11 cellular contexts compared by ENCODE assay signal in genomic region chr6:108116781-108117426, GRCh38. TPM values are rescaled to one million over a fixed set of nuclear protein-coding genes. Genes with fewer than 3 reads are reported as not detected.
DNase-seq lines count a peak whose midpoint lies in the region; ATAC-seq, FAIRE-seq and TF ChIP-seq lines count a peak whose summit lies in the region.
"Had no signal": no experiment of that assay in that cellular context is flagged by ENCODE, and none has a peak within 500 bp of the region (broad histone marks: within the 10 kb centered on the region; RNA-seq: fewer than 3 reads in every experiment).

No MANE protein-coding gene starts in this region.

- peaks cover 0 to 5% (median 1%) of the 10 kb centered on the region in 11 donors for H3K9me3 Mint-ChIP-seq in naive thymus-derived CD4-positive, alpha-beta T cell

- H3K36me3 Mint-ChIP-seq in naive thymus-derived CD4-positive, alpha-beta T cell: peaks cover 0 to 5% (median 2%) of the 10 kb centered on the region in 5 donors

- H3K79me2 ChIP-seq in GM23248 (ENCODE audit: insufficient read depth) (no peaks in the 10 kb centered on the region), GM12878 (ENCODE audit: control insufficient read depth, insufficient read depth, low read length) (no peaks in the 10 kb centered on the region)

- H3K27me3 Mint-ChIP-seq in naive thymus-derived CD4-positive, alpha-beta T cell: peaks cover 79 to 94% (median 86%) of the 10 kb centered on the region in 5 donors

- H3K36me3 ChIP-seq in A673 (ENCODE audit: insufficient read depth, low read length, poor library complexity, severe bottlenecking) (no peaks in the 10 kb centered on the region), GM23248 (ENCODE audit: low read depth) (no peaks in the 10 kb centered on the region), GM12878 (ENCODE audit: control insufficient read depth in 2 of 2, insufficient read depth in 2 of 2, low read length in 1 of 2) (no peaks in the 10 kb centered on the region), testis (ENCODE audit: low read depth, missing control alignments) (no peaks in the 10 kb centered on the region)
- no peaks in the 10 kb centered on the region for H3K36me3 ChIP-seq in naive thymus-derived CD4-positive, alpha-beta T cell (ENCODE audit: control insufficient read depth in 2 of 3, insufficient read depth in 3 of 3, low read length in 3 of 3)

- POLR2A ChIA-PET in A673 (lab: Charles Lee; ENCODE audit: low non-redundant PET): no interaction called here
- POLR2A ChIA-PET in GM12878 (lab: Charles Lee): interaction anchor here (0.6 kb wide), 1 partner anchor 1297 kb away, joined by 4 read pairs; no protein-coding TSS in a partner anchor
- POLR2A ChIA-PET in naive thymus-derived CD4-positive, alpha-beta T cell (lab: Charles Lee): no interaction called here

- in situ Hi-C loops in GM23248 (cut with MboI): loop anchor here (10.0 to 25.0 kb wide), 3 partner anchors 378 to 945 kb away; no protein-coding TSS in a partner anchor
- in situ Hi-C loops in GM12878 (cut with MboI): loop anchor here (5.0 to 10.0 kb wide), 2 partner anchors 375 to 408 kb away; no protein-coding TSS in a partner anchor
- in situ Hi-C loops in ACHN (cut with HindIII; ENCODE audit: low pct_ligation_motif_present, low pct_unique_long_range_greater_than_20kb, low sequenced_read_pairs): no loop called here

- TF ChIP-seq POLR2A in GM12878 (IDR thresholded peaks at IDR 0.05; ENCODE audit: low read depth, low read length) (no peak), testis (IDR thresholded peaks at IDR 0.05) (no peak)

- SMC1A ChIA-PET in GM12878 (lab: Charles Lee; ENCODE audit: uncharacterized antibody, unreplicated experiment): no interaction called here

- peak overlapping the region in 1 of 9 donors; percentile 15 for H3K27ac Mint-ChIP-seq in naive thymus-derived CD4-positive, alpha-beta T cell

- TF ChIP-seq RAD21 in GM12878 (IDR thresholded peaks at IDR 0.05; ENCODE audit: insufficient read depth, low read depth, low read length): no peak

- no peak overlapping the region for H3K9ac ChIP-seq in GM23248
- H3K9ac ChIP-seq in GM12878 (ENCODE audit: control insufficient read depth, insufficient read depth, low read length): no peak overlapping the region

- H3K9me2 ChIP-seq in GM23248 (ENCODE audit: insufficient read depth): no peaks in the 10 kb centered on the region

- H4K20me1 ChIP-seq in GM23248 (ENCODE audit: insufficient read depth) (no peaks in the 10 kb centered on the region), GM12878 (ENCODE audit: control insufficient read depth, insufficient read depth) (no peaks in the 10 kb centered on the region)

- ATAC-seq in GM12878: no peak
- no peak for ATAC-seq in naive thymus-derived CD4-positive, alpha-beta T cell

- H3K4me3 ChIP-seq in A673 (ENCODE audit: low read depth, low read length, poor library complexity, severe bottlenecking) (peak overlapping the region; percentile 47), GM23248 (no peak overlapping the region), GM12878 (no peak overlapping the region), testis (no peak overlapping the region)
- H3K4me3 ChIP-seq in naive thymus-derived CD4-positive, alpha-beta T cell (ENCODE audit: low read length): peak overlapping the region; percentile 49

- peak overlapping the region; percentile 74 for H3K4me2 ChIP-seq in GM23248 (ENCODE audit: unreplicated experiment)
- H3K4me2 ChIP-seq in GM12878 (ENCODE audit: control insufficient read depth, insufficient read depth): peak overlapping the region; percentile 92; the same call in 1 of the 2 replicates

- H3K9me3 ChIP-seq in A673 (ENCODE audit: low read depth, low read length, poor library complexity, severe bottlenecking): no peaks in the 10 kb centered on the region
- H3K9me3 ChIP-seq in GM23248 (ENCODE audit: low read depth): no peaks in the 10 kb centered on the region
- H3K9me3 ChIP-seq in GM12878 (replicated peaks; ENCODE audit: control insufficient read depth, insufficient read depth, low read length): no peaks in the 10 kb centered on the region
- no peaks in the 10 kb centered on the region for H3K9me3 ChIP-seq in naive thymus-derived CD4-positive, alpha-beta T cell (ENCODE audit: control insufficient read depth in 2 of 3, low read length in 3 of 3)
- no peaks in the 10 kb centered on the region for H3K9me3 ChIP-seq in testis

- no peak for FAIRE-seq in GM12878 (lab: Jason Lieb, UNC)

- peaks cover 29% of the 10 kb centered on the region for H3K4me1 ChIP-seq in A673 (ENCODE audit: insufficient read depth, low read length, poor library complexity, severe bottlenecking)
- H3K4me1 ChIP-seq in GM23248 (ENCODE audit: insufficient read depth): no peaks in the 10 kb centered on the region
- peaks cover 4% of the 10 kb centered on the region; the same call in 1 of the 2 replicates for H3K4me1 ChIP-seq in GM12878 (ENCODE audit: control insufficient read depth, insufficient read depth, low read length)
- H3K4me1 ChIP-seq in naive thymus-derived CD4-positive, alpha-beta T cell (ENCODE audit: control insufficient read depth in 2 of 2, insufficient read depth in 2 of 2, low read length in 2 of 2): peaks cover 17 to 40% of the 10 kb centered on the region in 2 donors
- peaks cover 40% of the 10 kb centered on the region for H3K4me1 ChIP-seq in testis

- TF ChIP-seq EP300 in GM12878 (IDR thresholded peaks at IDR 0.05; ENCODE audit: borderline replicate concordance in 1 of 2, control insufficient read depth in 1 of 2, low read depth in 2 of 2, low read length in 2 of 2): no peak

- CTCF ChIA-PET in A673 (lab: Charles Lee) (no interaction called here), GM12878 (lab: Yijun Ruan, JAX) (interaction anchor here (0.6 to 1.1 kb wide), 3 partner anchors 372 to 376 kb away, joined by 3 to 5 read pairs (median 3); no protein-coding TSS in a partner anchor)
- CTCF ChIA-PET in naive thymus-derived CD4-positive, alpha-beta T cell (lab: Charles Lee): no interaction called here

- BruUV-seq in A673 (replicated peaks; lab: Mats Ljungman, UMichigan): no TSS peak
- no TSS peak for BruUV-seq in GM12878 (replicated peaks; lab: Mats Ljungman, UMichigan)

- peak overlapping the region; percentile 71 for H2AFZ ChIP-seq in GM23248
- H2AFZ ChIP-seq in GM12878 (ENCODE audit: control insufficient read depth, low read depth, low read length): no peak overlapping the region

- peaks cover 88% of the 10 kb centered on the region for H3K27me3 ChIP-seq in A673 (replicated peaks; ENCODE audit: insufficient read depth, low read depth, low read length, poor library complexity)
- H3K27me3 ChIP-seq in GM23248 (replicated peaks; ENCODE audit: insufficient read depth): peaks cover 77% of the 10 kb centered on the region
- H3K27me3 ChIP-seq in GM12878 (replicated peaks in 1 of 2; ENCODE audit: control insufficient read depth in 2 of 2, insufficient read depth in 2 of 2, low read length in 1 of 2): peaks cover 32 to 50% of the 10 kb centered on the region in 2 experiments
- H3K27me3 ChIP-seq in naive thymus-derived CD4-positive, alpha-beta T cell (ENCODE audit: control insufficient read depth in 2 of 2, insufficient read depth in 2 of 2, low read length in 2 of 2): peaks cover 12 to 30% of the 10 kb centered on the region in 2 donors
- H3K27me3 ChIP-seq in testis: no peaks in the 10 kb centered on the region

- RAD21 ChIA-PET in GM12878 (lab: Charles Lee; ENCODE audit: unreplicated experiment): no interaction called here

- H3K4me3 Mint-ChIP-seq in naive thymus-derived CD4-positive, alpha-beta T cell: peak overlapping the region; percentile 82 to 99 (median 88)

- 4 to 7% methylated on average over 41 to 43 of the region's 43 CpGs for WGBS in GM23248 (ENCODE audit: low coverage in 1 of 2, low lambda C conversion rate in 2 of 2, missing lambda C conversion rate in 2 of 2), 2 experiments
- WGBS in GM12878 (ENCODE audit: insufficient coverage, insufficient replicate concordance, low lambda C conversion rate, missing lambda C conversion rate): 21% methylated on average over 41 of the region's 43 CpGs
- WGBS in testis, 2 donors: 19 to 26% methylated on average over 27 to 43 of the region's 43 CpGs

- DNase-seq in A673 (ENCODE audit: low spot score): no peak
- no peak for DNase-seq in GM23248
- no peak for DNase-seq in GM12878 (ENCODE audit: low read depth, low spot score)
- peak in 2 of 9 donors; percentile 8 to 27 for DNase-seq in naive thymus-derived CD4-positive, alpha-beta T cell
- DNase-seq in ACHN: no peak
- no peak for DNase-seq in kidney glomerular epithelial cell (lab: John Stamatoyannopoulos, UW)
- no peak for DNase-seq in central memory CD4-positive, alpha-beta T cell
- DNase-seq in testis: no peak
- DNase-seq: DMS79, MV-4-11 had no signal

- peaks cover 34 to 57% (median 49%) of the 10 kb centered on the region in 7 donors for H3K4me1 Mint-ChIP-seq in naive thymus-derived CD4-positive, alpha-beta T cell

- H3F3A ChIP-seq in GM23248 (ENCODE audit: insufficient read depth): no peaks in the 10 kb centered on the region

- no peak for TF ChIP-seq CTCF in A673 (conservative IDR thresholded peaks at IDR 0.05; ENCODE audit: low read depth, low read length)
- no peak for TF ChIP-seq CTCF in GM12878 (IDR thresholded peaks at IDR 0.05 in 2 of 3, conservative IDR thresholded peaks at IDR 0.05 in 1 of 3; ENCODE audit: control insufficient read depth in 2 of 3, extremely low read depth in 1 of 3, insufficient read depth in 1 of 3, low read depth in 3 of 3, low read length in 3 of 3)
- no peak for TF ChIP-seq CTCF in testis (IDR thresholded peaks at IDR 0.05)

- intact Hi-C loops in A673 (cut with micrococcal nuclease; ENCODE audit: unreplicated experiment) (loop anchor here (5.0 to 10.0 kb wide), 2 partner anchors 145 to 958 kb away; partner anchors contain the start of gene SNX3), GM12878 (cut with micrococcal nuclease; ENCODE audit: unreplicated experiment) (no loop called here), testis (cut with DNase I; ENCODE audit: low total_unique reads) (loop anchor here (10.0 kb wide), 1 partner anchor 378 kb away; no protein-coding TSS in a partner anchor)
- intact Hi-C loops in naive thymus-derived CD4-positive, alpha-beta T cell (cut with micrococcal nuclease): loop anchor here in 1 of 2 donors (2.0 to 10.0 kb wide), 2 partner anchors 42 to 238 kb away; no protein-coding TSS in a partner anchor

- H3K27ac ChIP-seq in A673 (ENCODE audit: low read depth, low read length, poor library complexity, severe bottlenecking) (no peak overlapping the region), GM23248 (no peak overlapping the region), GM12878 (ENCODE audit: control insufficient read depth, insufficient read depth) (no peak overlapping the region), testis (no peak overlapping the region)
- H3K27ac ChIP-seq in naive thymus-derived CD4-positive, alpha-beta T cell (ENCODE audit: low read depth, low read length): no peak overlapping the region

RNA-seq across cellular contexts. Expression of gene OSTM1, which starts 42.4 kb away (rescaled TPM):
- total RNA-seq in A673 (2021) (19.7 and 23.8 TPM in 2 replicates), GM12878 (2014; rRNA removed) (6.3 and 6.4 TPM in 2 replicates), GM12878 (2014; rRNA removed; fragmentation: Illumina TruSeq; extraction: Trizol) (5.4 and 7.6 TPM in 2 replicates), GM12878 (2021) (10.6 and 13.9 TPM in 2 replicates), testis (10 to 100 TPM; 47.6 to 63.8 TPM)
- 25.9 and 27.0 TPM in 2 replicates for total RNA-seq in GM23248 (2014; rRNA removed; shearing (Covaris generic))
- polyA plus RNA-seq in GM23248 (2016; fragmentation: Nextera tagmentation; extraction: Ambion mirVana) (29.3 and 31.3 TPM in 2 replicates), GM12878 (2011; rRNA removed) (17.1 and 28.7 TPM in 2 replicates), GM12878 (2014; fragmentation: Illumina TruSeq; extraction: Trizol) (5.2 and 8.7 TPM in 2 replicates), GM12878 (2014; fragmentation: Nextera tagmentation; extraction: Ambion mirVana) (1 to 10 TPM; 3.1 to 4.7 TPM), GM12878 (2014; rRNA removed) (3.0 and 6.7 TPM in 2 replicates), GM12878 (2016; fragmentation: Nextera tagmentation; extraction: Ambion mirVana) (1 to 10 TPM; 6.4 to 8.6 TPM), testis (ENCODE audit: insufficient read depth, low read depth, low replicate concordance) (38.3 TPM)
- total RNA-seq in GM12878 (2013; cell fraction: nucleolus; rRNA removed): 14.2 and 21.6 TPM in 2 replicates
- polyA plus RNA-seq in GM12878 (2011; ENCODE audit: low read depth): 3.7 TPM
- polyA plus RNA-seq in GM12878 (2011; cell fraction: cytosol; rRNA removed): 5.0 and 5.7 TPM in 2 replicates
- polyA plus RNA-seq in GM12878 (2011; cell fraction: nucleus; rRNA removed): 4.3 and 6.0 TPM in 2 replicates
- polyA plus RNA-seq in GM12878 (2012): 2.7 and 4.4 TPM in 2 replicates
- 4.4 and 13.3 TPM in 2 replicates for polyA minus RNA-seq in GM12878 (2011; rRNA and poly(A)+ RNA removed)
- polyA minus RNA-seq in GM12878 (2011; cell fraction: cytosol; rRNA and poly(A)+ RNA removed): 4.6 and 11.9 TPM in 2 replicates
- 7.4 and 14.3 TPM in 2 replicates for polyA minus RNA-seq in GM12878 (2011; cell fraction: nucleus; rRNA and poly(A)+ RNA removed)
- total RNA-seq in naive thymus-derived CD4-positive, alpha-beta T cell: 10 to 100 TPM; 25.0 to 48.9 (median 36.7) TPM
- polyA plus RNA-seq in naive thymus-derived CD4-positive, alpha-beta T cell: 10 to 100 TPM; 26.0 to 30.9 TPM

RNA-seq across cellular contexts. Expression of gene NR2E1, which starts 48.9 kb away (rescaled TPM):
- total RNA-seq in A673 (2021) (not detected in 2 replicates), GM12878 (2014; rRNA removed) (not detected in 2 replicates), GM12878 (2014; rRNA removed; fragmentation: Illumina TruSeq; extraction: Trizol) (not detected in 2 replicates), GM12878 (2021) (not detected in 2 replicates), testis (under 1 TPM; 0.12 to 0.39 TPM)
- total RNA-seq in GM23248 (2014; rRNA removed; shearing (Covaris generic)): not detected in 2 replicates
- polyA plus RNA-seq in GM23248 (2016; fragmentation: Nextera tagmentation; extraction: Ambion mirVana) (not detected in 2 replicates), GM12878 (2011; rRNA removed) (not detected in 2 replicates), GM12878 (2014; fragmentation: Illumina TruSeq; extraction: Trizol) (not detected in 2 replicates), GM12878 (2014; fragmentation: Nextera tagmentation; extraction: Ambion mirVana) (not detected), GM12878 (2014; rRNA removed) (not detected in 2 replicates), GM12878 (2016; fragmentation: Nextera tagmentation; extraction: Ambion mirVana) (not detected), testis (ENCODE audit: insufficient read depth, low read depth, low replicate concordance) (0.30 TPM)
- total RNA-seq in GM12878 (2013; cell fraction: nucleolus; rRNA removed): not detected in 2 replicates
- polyA plus RNA-seq in GM12878 (2011; ENCODE audit: low read depth): not detected
- polyA plus RNA-seq in GM12878 (2011; cell fraction: cytosol; rRNA removed): not detected in 2 replicates
- polyA plus RNA-seq in GM12878 (2011; cell fraction: nucleus; rRNA removed): not detected in 2 replicates
- not detected in 2 replicates for polyA plus RNA-seq in GM12878 (2012)
- not detected in 2 replicates for polyA minus RNA-seq in GM12878 (2011; rRNA and poly(A)+ RNA removed)
- not detected in 2 replicates for polyA minus RNA-seq in GM12878 (2011; cell fraction: cytosol; rRNA and poly(A)+ RNA removed)
- polyA minus RNA-seq in GM12878 (2011; cell fraction: nucleus; rRNA and poly(A)+ RNA removed): not detected in 2 replicates
- total RNA-seq in naive thymus-derived CD4-positive, alpha-beta T cell: not detected
- not detected for polyA plus RNA-seq in naive thymus-derived CD4-positive, alpha-beta T cell
- total RNA-seq: lung had no signal

Comparison
In these comparisons a context has a peak if more than half of its experiments do, and no peak if none do; other contexts are left out.
1. H3K4me3 ChIP-seq: peak in A673 (single experiment) and naive thymus-derived CD4-positive, alpha-beta T cell (single experiment); none in GM23248 (single experiment), GM12878 (single experiment) and testis (0 of 2).